ENCODE assay signal across 8 cellular contexts in the genomic region with DNA sequence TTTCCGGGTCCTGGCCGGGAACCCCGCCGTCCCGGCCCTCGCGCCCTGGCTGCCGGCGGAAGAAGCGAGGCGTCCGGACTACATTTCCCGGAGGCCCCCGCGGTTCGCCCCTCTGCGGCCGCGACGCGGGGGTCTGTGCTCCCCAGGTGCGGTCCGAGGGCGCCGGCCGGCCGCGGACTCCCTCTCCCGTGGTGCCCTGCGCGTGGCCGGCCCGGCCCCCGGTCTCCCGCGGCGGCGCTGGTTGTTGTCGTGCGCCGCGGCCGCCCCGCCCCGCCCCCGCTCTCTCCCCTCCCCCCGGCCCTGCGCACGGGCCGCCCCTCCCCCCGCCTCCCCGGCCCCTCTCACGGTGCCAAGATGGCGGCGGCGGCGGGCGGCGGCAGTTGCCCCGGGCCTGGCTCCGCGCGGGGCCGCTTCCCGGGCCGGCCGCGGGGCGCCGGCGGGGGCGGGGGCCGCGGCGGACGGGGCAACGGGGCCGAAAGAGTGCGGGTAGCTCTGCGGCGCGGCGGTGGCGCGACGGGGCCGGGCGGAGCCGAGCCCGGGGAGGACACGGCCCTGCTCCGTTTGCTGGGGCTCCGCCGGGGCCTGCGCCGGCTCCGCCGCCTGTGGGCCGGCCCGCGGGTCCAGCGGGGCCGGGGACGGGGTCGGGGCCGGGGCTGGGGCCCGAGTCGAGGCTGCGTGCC. TPM values are rescaled to one million over a fixed set of nuclear protein-coding genes. Genes with fewer than 3 reads are reported as not detected.
DNase-seq lines count a peak whose midpoint lies in the region; ATAC-seq and TF ChIP-seq lines count a peak whose summit lies in the region.

A gene with protein sequence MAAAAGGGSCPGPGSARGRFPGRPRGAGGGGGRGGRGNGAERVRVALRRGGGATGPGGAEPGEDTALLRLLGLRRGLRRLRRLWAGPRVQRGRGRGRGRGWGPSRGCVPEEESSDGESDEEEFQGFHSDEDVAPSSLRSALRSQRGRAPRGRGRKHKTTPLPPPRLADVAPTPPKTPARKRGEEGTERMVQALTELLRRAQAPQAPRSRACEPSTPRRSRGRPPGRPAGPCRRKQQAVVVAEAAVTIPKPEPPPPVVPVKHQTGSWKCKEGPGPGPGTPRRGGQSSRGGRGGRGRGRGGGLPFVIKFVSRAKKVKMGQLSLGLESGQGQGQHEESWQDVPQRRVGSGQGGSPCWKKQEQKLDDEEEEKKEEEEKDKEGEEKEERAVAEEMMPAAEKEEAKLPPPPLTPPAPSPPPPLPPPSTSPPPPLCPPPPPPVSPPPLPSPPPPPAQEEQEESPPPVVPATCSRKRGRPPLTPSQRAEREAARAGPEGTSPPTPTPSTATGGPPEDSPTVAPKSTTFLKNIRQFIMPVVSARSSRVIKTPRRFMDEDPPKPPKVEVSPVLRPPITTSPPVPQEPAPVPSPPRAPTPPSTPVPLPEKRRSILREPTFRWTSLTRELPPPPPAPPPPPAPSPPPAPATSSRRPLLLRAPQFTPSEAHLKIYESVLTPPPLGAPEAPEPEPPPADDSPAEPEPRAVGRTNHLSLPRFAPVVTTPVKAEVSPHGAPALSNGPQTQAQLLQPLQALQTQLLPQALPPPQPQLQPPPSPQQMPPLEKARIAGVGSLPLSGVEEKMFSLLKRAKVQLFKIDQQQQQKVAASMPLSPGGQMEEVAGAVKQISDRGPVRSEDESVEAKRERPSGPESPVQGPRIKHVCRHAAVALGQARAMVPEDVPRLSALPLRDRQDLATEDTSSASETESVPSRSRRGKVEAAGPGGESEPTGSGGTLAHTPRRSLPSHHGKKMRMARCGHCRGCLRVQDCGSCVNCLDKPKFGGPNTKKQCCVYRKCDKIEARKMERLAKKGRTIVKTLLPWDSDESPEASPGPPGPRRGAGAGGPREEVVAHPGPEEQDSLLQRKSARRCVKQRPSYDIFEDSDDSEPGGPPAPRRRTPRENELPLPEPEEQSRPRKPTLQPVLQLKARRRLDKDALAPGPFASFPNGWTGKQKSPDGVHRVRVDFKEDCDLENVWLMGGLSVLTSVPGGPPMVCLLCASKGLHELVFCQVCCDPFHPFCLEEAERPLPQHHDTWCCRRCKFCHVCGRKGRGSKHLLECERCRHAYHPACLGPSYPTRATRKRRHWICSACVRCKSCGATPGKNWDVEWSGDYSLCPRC (N-terminal part only) (plus strand): TSS at position 339 of the 680 bp plus-strand sequence. CDS start 16 bp downstream, at position 355.

- TF ChIP-seq CTCF in RWPE2 (IDR thresholded peaks at IDR 0.05; ENCODE audit: poor library complexity, severe bottlenecking) (no peak), lung (IDR thresholded peaks at IDR 0.05; ENCODE audit: control extremely low read depth, extremely low read depth) (no peak), transverse colon (IDR thresholded peaks at IDR 0.05) (no peak)

- TF ChIP-seq POLR2A in transverse colon (IDR thresholded peaks at IDR 0.05) = no peak

- H3K4me1 ChIP-seq in RWPE2 (ENCODE audit: insufficient read depth, poor library complexity, severe bottlenecking) (no peaks in the 10 kb centered on the region), duodenal mucosa (ENCODE audit: control insufficient read depth in 1 of 2, insufficient read depth in 2 of 2, low read length in 2 of 2) (peaks cover 22 to 30% of the 10 kb centered on the region in 2 donors), lung (ENCODE audit: control insufficient read depth in 2 of 2, insufficient read depth in 2 of 2, low read length in 2 of 2) (peaks cover 0 to 15% of the 10 kb centered on the region in 2 donors), transverse colon (peaks cover 18 to 28% (median 24%) of the 10 kb centered on the region in 4 donors)

- H3K27ac ChIP-seq in RWPE2 (ENCODE audit: poor library complexity, severe bottlenecking) (peak within 1 kb of the TSS; percentile 83), duodenal mucosa (ENCODE audit: low read depth, low read length) (peak within 1 kb of the TSS; percentile 75), lung (ENCODE audit: low read depth in 1 of 2, low read length in 1 of 2) (peak within 1 kb of the TSS; percentile 77 to 91), transverse colon (peak within 1 kb of the TSS; percentile 91 to 95 (median 92))

- ATAC-seq in HG03066 (IDR thresholded peaks at IDR 0.05; ENCODE audit: low read depth, unreplicated experiment) (peak; percentile 42), RWPE2 (ENCODE audit: low read depth) (peak; percentile 67), lung (ENCODE audit: insufficient read depth, low FRiP score) (peak; percentile 49)

- peaks cover 24% of the 10 kb centered on the region for H3K36me3 ChIP-seq in RWPE2 (ENCODE audit: low read depth)
- H3K36me3 ChIP-seq in duodenal mucosa (ENCODE audit: control insufficient read depth in 1 of 2, insufficient read depth in 2 of 2, low read length in 2 of 2) = peaks cover 10 to 20% of the 10 kb centered on the region in 2 donors
- H3K36me3 ChIP-seq in lung (ENCODE audit: control insufficient read depth in 2 of 2, insufficient read depth in 2 of 2, low read length in 2 of 2) = peaks cover 0 to 24% of the 10 kb centered on the region in 2 donors
- H3K36me3 ChIP-seq in transverse colon = peaks cover 0 to 12% (median 3%) of the 10 kb centered on the region in 4 donors

- WGBS in lung, 2 donors = 1% methylated on average over 59 to 105 of the region's 109 CpGs
- 1% methylated on average over 33 of the region's 109 CpGs; no CpG with 5 or more reads in 1 of the 2 donors for WGBS in transverse colon (ENCODE audit: low coverage in 1 of 2), 2 donors

- H3K4me3 ChIP-seq in RWPE2 (ENCODE audit: severe bottlenecking) = peak within 1 kb of the TSS; percentile 73
- H3K4me3 ChIP-seq in duodenal mucosa (ENCODE audit: low read depth in 1 of 2, low read length in 2 of 2) = peak within 1 kb of the TSS; percentile 87 to 93
- H3K4me3 ChIP-seq in lung = peak within 1 kb of the TSS; percentile 83
- peak within 1 kb of the TSS; percentile 81 to 89 (median 86) for H3K4me3 ChIP-seq in transverse colon

- H3K9me3 ChIP-seq in RWPE2 (ENCODE audit: severe bottlenecking) (no peaks in the 10 kb centered on the region), duodenal mucosa (ENCODE audit: control insufficient read depth in 1 of 2, low read length in 2 of 2) (no peaks in the 10 kb centered on the region), lung (ENCODE audit: control insufficient read depth in 2 of 2, insufficient read depth in 1 of 2, low read length in 1 of 2) (peaks cover 0 to 1% of the 10 kb centered on the region in 2 donors), transverse colon (no peaks in the 10 kb centered on the region)

- intact Hi-C loops in transverse colon (cut with DNase I; ENCODE audit: low total_unique reads) = loop anchor here (10.0 kb wide), 1 partner anchor 173 kb away; a partner anchor contains a TSS

- DNase-seq in NCI-H2107 (lab: John Stamatoyannopoulos, UW) = peak; percentile 82
- no peak for DNase-seq in NCI-H2107 treated with DMSO at 0.1 percent for 48 hours (lab: John Stamatoyannopoulos, UW; ENCODE audit: unreplicated experiment)
- DNase-seq in RWPE2 (ENCODE audit: low spot score) = peak; percentile 97
- DNase-seq in lung (ENCODE audit: low spot score) = no peak
- peak; percentile 96 for DNase-seq in transverse colon
- no peak for DNase-seq in DMS 273 (lab: John Stamatoyannopoulos, UW; ENCODE audit: unreplicated experiment)

- H3K9ac ChIP-seq in duodenal mucosa (ENCODE audit: low read depth in 1 of 2, low read length in 2 of 2) = peak within 1 kb of the TSS; percentile 83 to 96

- in situ Hi-C loops in transverse colon (cut with MboI; ENCODE audit: low pct_ligation_motif_present in 1 of 4, low pct_unique_long_range_greater_than_20kb in 1 of 4, low sequenced_read_pairs in 3 of 4) = no loop called here

- TF ChIP-seq EP300 in transverse colon (IDR thresholded peaks at IDR 0.05; ENCODE audit: low read depth) = no peak

- no peaks in the 10 kb centered on the region for H3K27me3 ChIP-seq in RWPE2 (ENCODE audit: insufficient read depth, poor library complexity, severe bottlenecking)
- peaks cover 0 to 3% of the 10 kb centered on the region in 2 donors for H3K27me3 ChIP-seq in duodenal mucosa (ENCODE audit: control insufficient read depth in 1 of 2, insufficient read depth in 2 of 2, low read length in 2 of 2)
- H3K27me3 ChIP-seq in lung (ENCODE audit: control insufficient read depth, insufficient read depth) = no peaks in the 10 kb centered on the region
- no peaks in the 10 kb centered on the region for H3K27me3 ChIP-seq in transverse colon

RNA-seq across cellular contexts. Expression of the gene that starts here (rescaled TPM):
- 10 to 100 TPM; 24.9 to 41.0 TPM for total RNA-seq in lung
- polyA plus RNA-seq in lung = 10 to 100 TPM; 21.7 to 30.0 TPM
- total RNA-seq in transverse colon = 10 to 100 TPM; 31.8 to 63.9 (median 50.7) TPM

Comparison
In these comparisons a context has a peak if more than half of its experiments do, and no peak if none do; other contexts are left out.
1. DNase-seq: peak in NCI-H2107 (single experiment), RWPE2 (single experiment) and transverse colon (single experiment); none in NCI-H2107 treated with DMSO at 0.1 percent for 48 hours (single experiment), lung (single experiment) and DMS 273 (single experiment).
2. Peak in every context shown above with its lines, with median percentiles within 50 percentile points of each other: ATAC-seq, H3K27ac ChIP-seq and H3K4me3 ChIP-seq.